Comparison of ENCODE assay signal across 11 cellular contexts in the genomic region with DNA sequence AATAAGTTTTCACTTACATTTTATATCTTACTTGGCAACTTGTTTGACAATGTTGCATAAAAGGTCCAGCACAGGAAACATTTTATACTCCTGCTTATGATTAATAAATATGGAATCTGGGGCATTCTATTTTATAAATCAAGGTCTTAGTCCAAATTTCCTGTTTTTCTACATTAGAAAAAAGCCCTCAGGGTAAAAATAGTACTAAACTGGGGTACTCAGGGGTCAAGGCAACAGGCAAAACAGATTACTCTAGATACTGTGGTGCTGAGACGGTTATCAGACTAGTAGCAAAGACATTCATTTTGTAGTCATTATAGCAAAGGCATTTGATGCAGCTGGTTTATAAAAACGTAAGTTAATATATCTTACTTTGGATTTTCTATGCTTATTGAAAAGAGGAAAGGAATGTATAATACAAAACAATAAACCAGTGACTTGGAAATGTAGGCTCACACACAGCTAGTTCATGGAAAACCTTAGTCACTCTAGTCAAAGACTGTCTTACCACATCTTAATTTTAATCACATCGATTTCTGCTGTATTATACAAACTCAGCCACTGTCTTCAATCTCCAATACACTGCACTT. TPM values are rescaled to one million over a fixed set of nuclear protein-coding genes. Genes with fewer than 3 reads are reported as not detected.
DNase-seq lines count a peak whose midpoint lies in the region; ATAC-seq and TF ChIP-seq lines count a peak whose summit lies in the region.
"Had no signal": no experiment of that assay in that cellular context is flagged by ENCODE, and none has a peak within 500 bp of the region (broad histone marks: within the 10 kb centered on the region; RNA-seq: fewer than 3 reads in every experiment).

No MANE protein-coding gene starts in this region.

- H3K4me3 Mint-ChIP-seq in CD4-positive, alpha-beta T cell, result no peak overlapping the region

- no peaks in the 10 kb centered on the region for H3K4me1 Mint-ChIP-seq in CD4-positive, alpha-beta T cell (ENCODE audit: low read depth)

- no peaks in the 10 kb centered on the region for H3K27me3 Mint-ChIP-seq in CD4-positive, alpha-beta T cell

- H3K36me3 ChIP-seq in heart right ventricle, result no peaks in the 10 kb centered on the region
- H3K36me3 ChIP-seq in right lobe of liver, result no peaks in the 10 kb centered on the region
- no peaks in the 10 kb centered on the region for H3K36me3 ChIP-seq in uterus
- H3K36me3 ChIP-seq: pancreas had no signal

- TF ChIP-seq CTCF in heart right ventricle (IDR thresholded peaks at IDR 0.05) (no peak), cardiac fibroblast (IDR thresholded peaks at IDR 0.05; ENCODE audit: low read depth, low read length) (no peak), right lobe of liver (IDR thresholded peaks at IDR 0.05) (no peak), uterus (IDR thresholded peaks at IDR 0.05) (no peak)
- TF ChIP-seq CTCF in CD4-positive, alpha-beta T cell (IDR thresholded peaks at IDR 0.05), result no peak

- DNase-seq in heart right ventricle, result no peak
- no peak for DNase-seq in cardiac septum (ENCODE audit: low spot score)
- peak; percentile 77 to 81 for DNase-seq in cardiac fibroblast (ENCODE audit: low read depth in 2 of 2)
- DNase-seq in right lobe of liver, result no peak
- DNase-seq in uterus, result no peak
- no peak for DNase-seq in CD4-positive, alpha-beta T cell
- DNase-seq in iPS-NIHi11 (ENCODE audit: low spot score), result no peak
- DNase-seq: kidney glomerular epithelial cell, NCI-H1436 treated with DMSO at 0.1 percent for 48 hours, pancreas had no signal

- H3K27ac ChIP-seq in heart right ventricle (peak overlapping the region in 9 of 10 donors; percentile 19 to 83 (median 67)), right lobe of liver (no peak overlapping the region), uterus (peak overlapping the region; percentile 60)
- H3K27ac ChIP-seq in CD4-positive, alpha-beta T cell (ENCODE audit: low read depth, low read length), result no peak overlapping the region

- CTCF ChIA-PET in CD4-positive, alpha-beta T cell (lab: Charles Lee), result no interaction called here

- 37 to 48% methylated on average over 3 of the region's 3 CpGs for WGBS in heart right ventricle, 2 donors
- 64% methylated on average over 3 of the region's 3 CpGs for WGBS in right lobe of liver (ENCODE audit: insufficient coverage, low coverage, low lambda C conversion rate, missing lambda C conversion rate)

- peaks cover 76% of the 10 kb centered on the region for H3K36me3 Mint-ChIP-seq in CD4-positive, alpha-beta T cell (ENCODE audit: low read depth)

- no peaks in the 10 kb centered on the region for H3K27me3 ChIP-seq in heart right ventricle
- no peaks in the 10 kb centered on the region for H3K27me3 ChIP-seq in right lobe of liver
- no peaks in the 10 kb centered on the region for H3K27me3 ChIP-seq in uterus
- H3K27me3 ChIP-seq in CD4-positive, alpha-beta T cell (ENCODE audit: control insufficient read depth, insufficient read depth, low read length), result no peaks in the 10 kb centered on the region
- H3K27me3 ChIP-seq: pancreas had no signal

- peaks cover 8% of the 10 kb centered on the region for H3K9me3 Mint-ChIP-seq in CD4-positive, alpha-beta T cell

- ATAC-seq in heart right ventricle (peak in 5 of 8 donors; percentile 9 to 36 (median 31)), right lobe of liver (peak in 3 of 4 donors; percentile 22 to 62 (median 27)), HG03342 (IDR thresholded peaks at IDR 0.05; ENCODE audit: unreplicated experiment) (no peak)
- ATAC-seq in CD4-positive, alpha-beta T cell (ENCODE audit: poor library complexity), result no peak

- H3K4me1 ChIP-seq in heart right ventricle, result peaks cover 7 to 70% (median 47%) of the 10 kb centered on the region in 9 donors
- peaks cover 0 to 6% (median 1%) of the 10 kb centered on the region in 4 donors for H3K4me1 ChIP-seq in right lobe of liver
- H3K4me1 ChIP-seq in uterus, result no peaks in the 10 kb centered on the region

- H3K9me3 ChIP-seq in heart right ventricle, result peaks cover 0 to 24% (median 14%) of the 10 kb centered on the region in 11 donors
- peaks cover 0 to 9% (median 0%) of the 10 kb centered on the region in 4 donors for H3K9me3 ChIP-seq in right lobe of liver
- H3K9me3 ChIP-seq in uterus, result peaks cover 0 to 5% of the 10 kb centered on the region in 2 donors
- peaks cover 7% of the 10 kb centered on the region for H3K9me3 ChIP-seq in CD4-positive, alpha-beta T cell (ENCODE audit: control insufficient read depth, low read length)
- H3K9me3 ChIP-seq: pancreas had no signal

- H3K4me3 ChIP-seq in heart right ventricle, result no peak overlapping the region
- H3K4me3 ChIP-seq in cardiac fibroblast (replicated peaks in 1 of 2; ENCODE audit: low read depth in 2 of 2, low read length in 2 of 2), result no peak overlapping the region
- no peak overlapping the region for H3K4me3 ChIP-seq in right lobe of liver
- H3K4me3 ChIP-seq in uterus, result no peak overlapping the region
- H3K4me3 ChIP-seq: pancreas had no signal

- TF ChIP-seq POLR2A in right lobe of liver (IDR thresholded peaks at IDR 0.05), result no peak
- TF ChIP-seq POLR2A in uterus (IDR thresholded peaks at IDR 0.05), result no peak

- H3K27ac Mint-ChIP-seq in CD4-positive, alpha-beta T cell, result no peak overlapping the region

- POLR2A ChIA-PET in CD4-positive, alpha-beta T cell (lab: Charles Lee), result no interaction called here

- intact Hi-C loops in heart right ventricle (cut with DNase I), result loop anchor here in 2 of 10 donors (10.0 kb wide), 3 partner anchors 85 to 285 kb away; no protein-coding TSS in a partner anchor
- intact Hi-C loops in cardiac septum (cut with DNase I), result loop anchor here (5.0 kb wide), 3 partner anchors 37 to 93 kb away; no protein-coding TSS in a partner anchor
- intact Hi-C loops in right lobe of liver (cut with DNase I), result no loop called here
- intact Hi-C loops in uterus (cut with DNase I; ENCODE audit: low total_unique reads), result no loop called here
- intact Hi-C loops in CD4-positive, alpha-beta T cell (cut with DNase I, micrococcal nuclease), result no loop called here

RNA-seq across cellular contexts. Expression of a gene that starts 45.4 kb away (rescaled TPM):
- total RNA-seq in heart right ventricle (100 to 1,000 TPM in 4 of 10 donors, 10 to 100 TPM in 6; 19.4 to 134 (median 69.3) TPM), cardiac septum (120 TPM), right lobe of liver (10 to 100 TPM in 1 of 6 experiments, 1 to 10 TPM in 4, under 1 TPM in 1; 0.97 to 10.8 (median 3.6) TPM), uterus (10 to 100 TPM; 48.5 to 99.1 (median 66.3) TPM)
- 10 to 100 TPM; 15.9 to 42.0 TPM for polyA plus RNA-seq in heart right ventricle
- total RNA-seq in CD4-positive, alpha-beta T cell, result under 1 TPM; 0.08 to 0.28 TPM

Comparison
In these comparisons a context has a peak if more than half of its experiments do, and no peak if none do; other contexts are left out.
1. ATAC-seq: peak in heart right ventricle (5 of 8) and right lobe of liver (3 of 4); none in HG03342 (single experiment) and CD4-positive, alpha-beta T cell (single experiment).
2. DNase-seq: peak in cardiac fibroblast (2 of 2); none in heart right ventricle (0 of 2), cardiac septum (single experiment), right lobe of liver (0 of 3), uterus (0 of 2), CD4-positive, alpha-beta T cell (0 of 10) and iPS-NIHi11 (single experiment).
3. H3K27ac ChIP-seq: peak in heart right ventricle (9 of 10) and uterus (2 of 2); none in right lobe of liver (0 of 3) and CD4-positive, alpha-beta T cell (single experiment).